ENCODE assay signal across 9 cellular contexts in the genomic region with DNA sequence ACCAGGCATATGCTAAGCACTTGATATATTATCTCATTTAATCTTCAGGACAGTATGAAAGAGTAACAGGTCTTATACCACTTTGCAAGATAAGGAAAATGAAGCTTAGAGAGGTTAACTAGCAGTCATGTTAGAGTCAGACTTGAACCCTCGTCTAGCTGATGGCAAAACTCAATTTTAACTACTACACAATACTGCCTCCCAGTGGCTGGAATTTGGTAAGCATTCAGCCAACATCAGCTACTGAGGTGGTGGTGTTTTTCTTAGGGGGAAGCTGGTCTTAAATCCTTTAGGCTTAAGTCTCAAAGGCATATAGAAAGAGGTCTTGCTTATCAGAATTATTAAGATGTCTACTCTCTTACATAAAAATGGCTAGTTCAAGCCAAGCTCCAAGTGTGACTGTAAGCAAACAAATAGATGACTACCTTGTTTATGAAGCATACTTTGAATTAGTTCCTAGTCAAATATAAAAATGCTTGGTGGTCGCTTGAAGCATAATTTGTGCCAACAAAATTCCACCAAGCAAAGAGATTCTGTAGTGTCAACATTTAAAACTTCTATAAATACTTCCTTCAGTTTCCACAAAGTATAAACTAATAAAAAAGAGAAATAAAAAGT.
DNase-seq lines count a peak whose midpoint lies in the region; ATAC-seq, FAIRE-seq and TF ChIP-seq lines count a peak whose summit lies in the region.
"Had no signal": no experiment of that assay in that cellular context is flagged by ENCODE, and none has a peak within 500 bp of the region (broad histone marks: within the 10 kb centered on the region; RNA-seq: fewer than 3 reads in every experiment).

No MANE protein-coding gene starts in this region.

- H3K27ac ChIP-seq in A549 = no peak overlapping the region
- H3K27ac ChIP-seq: epithelial cell of prostate had no signal

- TF ChIP-seq POLR2A in A549 (IDR thresholded peaks at IDR 0.05; ENCODE audit: low read length) (no peak), GM12891 (IDR thresholded peaks at IDR 0.05; ENCODE audit: low read depth, low read length) (no peak), erythroblast (IDR thresholded peaks at IDR 0.05; ENCODE audit: low read length) (no peak)

- H3K4me1 Mint-ChIP-seq in neural crest cell = peaks cover 35% of the 10 kb centered on the region
- H3K4me1 Mint-ChIP-seq in activated CD4-positive, alpha-beta memory T cell treated with anti-CD3 and anti-CD28 coated beads, Interleukin-2, amount 10 ng/mL, durations not matched to agents 7 days and 5 days = no peaks in the 10 kb centered on the region

- CTCF ChIA-PET in A549 (lab: Yijun Ruan, JAX) = interaction anchor here (0.6 to 1.4 kb wide), 16 partner anchors 9 to 889 kb away, joined by 3 to 8 read pairs (median 3); no protein-coding TSS in a partner anchor
- CTCF ChIA-PET in activated CD4-positive, alpha-beta memory T cell treated with anti-CD3 and anti-CD28 coated beads, Interleukin-2, amount 10 ng/mL, durations not matched to agents 7 days and 5 days (lab: Charles Lee) = interaction anchor here (1.3 kb wide), 1 partner anchor 879 kb away, joined by 3 read pairs; no protein-coding TSS in a partner anchor

- H3K4me3 Mint-ChIP-seq in neural crest cell = no peak overlapping the region
- no peak overlapping the region for H3K4me3 Mint-ChIP-seq in activated CD4-positive, alpha-beta memory T cell treated with anti-CD3 and anti-CD28 coated beads, Interleukin-2, amount 10 ng/mL, durations not matched to agents 7 days and 5 days

- no peaks in the 10 kb centered on the region for H3K27me3 ChIP-seq in NT2/D1 (ENCODE audit: insufficient read depth, insufficient read length)

- H3K27ac Mint-ChIP-seq in neural crest cell (ENCODE audit: unreplicated experiment) = no peak overlapping the region
- H3K27ac Mint-ChIP-seq in activated CD4-positive, alpha-beta memory T cell treated with anti-CD3 and anti-CD28 coated beads, Interleukin-2, amount 10 ng/mL, durations not matched to agents 7 days and 5 days = no peak overlapping the region

- no peak for FAIRE-seq in A549 (lab: Jason Lieb, UNC)
- peak; percentile 81 for FAIRE-seq in GM12891 (lab: Jason Lieb, UNC)

- no peak overlapping the region for H3K9ac ChIP-seq in NT2/D1 (ENCODE audit: insufficient read length, low read depth)

- no peaks in the 10 kb centered on the region for H3K27me3 Mint-ChIP-seq in neural crest cell (ENCODE audit: low read depth)
- H3K27me3 Mint-ChIP-seq in activated CD4-positive, alpha-beta memory T cell treated with anti-CD3 and anti-CD28 coated beads, Interleukin-2, amount 10 ng/mL, durations not matched to agents 7 days and 5 days = no peaks in the 10 kb centered on the region

- H3K4me2 ChIP-seq in A549 = no peak overlapping the region

- no peaks in the 10 kb centered on the region for H3K36me3 Mint-ChIP-seq in neural crest cell (ENCODE audit: low read depth)
- no peaks in the 10 kb centered on the region for H3K36me3 Mint-ChIP-seq in activated CD4-positive, alpha-beta memory T cell treated with anti-CD3 and anti-CD28 coated beads, Interleukin-2, amount 10 ng/mL, durations not matched to agents 7 days and 5 days (ENCODE audit: low read depth)

- H3K4me3 ChIP-seq in A549 = no peak overlapping the region
- H3K4me3 ChIP-seq in NT2/D1 (ENCODE audit: insufficient read length, low read depth) = no peak overlapping the region

- H3K36me3 ChIP-seq in NT2/D1 (ENCODE audit: insufficient read depth, insufficient read length, low read length) = no peaks in the 10 kb centered on the region

- no peaks in the 10 kb centered on the region for H3K9me3 Mint-ChIP-seq in neural crest cell
- H3K9me3 Mint-ChIP-seq in activated CD4-positive, alpha-beta memory T cell treated with anti-CD3 and anti-CD28 coated beads, Interleukin-2, amount 10 ng/mL, durations not matched to agents 7 days and 5 days = no peaks in the 10 kb centered on the region

- peak; percentile 78 for TF ChIP-seq CTCF in A549 (IDR thresholded peaks at IDR 0.05)
- peak; percentile 72 for TF ChIP-seq CTCF in neural crest cell (conservative IDR thresholded peaks at IDR 0.05)

- ATAC-seq in A549 = peak in 1 of 2 experiments; percentile 49; a peak in 3 of 6 replicates
- ATAC-seq in HG02981 (IDR thresholded peaks at IDR 0.05; ENCODE audit: unreplicated experiment) = peak; percentile 76

- peak; percentile 74 to 77 for TF ChIP-seq RAD21 in A549 (conservative IDR thresholded peaks at IDR 0.05 in 1 of 2, IDR thresholded peaks at IDR 0.05 in 1 of 2)

- POLR2A ChIA-PET in A549 (lab: Yijun Ruan, JAX) = no interaction called here
- POLR2A ChIA-PET in activated CD4-positive, alpha-beta memory T cell treated with anti-CD3 and anti-CD28 coated beads, Interleukin-2, amount 10 ng/mL, durations not matched to agents 7 days and 5 days (lab: Charles Lee) = no interaction called here

- H3K9me3 ChIP-seq in A549 = no peaks in the 10 kb centered on the region
- no peaks in the 10 kb centered on the region for H3K9me3 ChIP-seq in NT2/D1 (ENCODE audit: insufficient read depth, low read length)

- intact Hi-C loops in posterior vena cava (cut with DNase I) = no loop called here

- 2% methylated on average over 2 of the region's 2 CpGs for WGBS in A549 (ENCODE audit: missing lambda C conversion rate)

- H3K4me1 ChIP-seq in A549 (no peaks in the 10 kb centered on the region), NT2/D1 (ENCODE audit: insufficient read depth, insufficient read length) (no peaks in the 10 kb centered on the region)

- TF ChIP-seq EP300 in A549 (IDR thresholded peaks at IDR 0.05) = no peak

- DNase-seq in A549 (ENCODE audit: low read depth in 1 of 2, low spot score in 1 of 2) (peak; percentile 5 to 29), GM12891 (ENCODE audit: insufficient read length, low spot score) (peak; percentile 7), NT2/D1 (ENCODE audit: low read depth, low spot score) (peak; percentile 55), erythroblast (lab: John Stamatoyannopoulos, UW) (peak; percentile 28 to 55), neural crest cell (ENCODE audit: low read depth, low spot score) (peak; percentile 53), posterior vena cava (ENCODE audit: low spot score) (no peak)
- no peak for DNase-seq in activated CD4-positive, alpha-beta memory T cell treated with anti-CD3 and anti-CD28 coated beads, Interleukin-2, amount 10 ng/mL, durations not matched to agents 7 days and 5 days

TF ChIP-seq in A549, 52 proteins besides CTCF, POLR2A, EP300 and RAD21:
- TF ChIP-seq FOSB (CRISPR knock-in tag; IDR thresholded peaks at IDR 0.05) = no peak
- TF ChIP-seq HOXB5 (CRISPR knock-in tag; IDR thresholded peaks at IDR 0.05) = no peak
- TF ChIP-seq KDM5A (IDR thresholded peaks at IDR 0.05) = no peak
- peak; percentile 76 for TF ChIP-seq SMC3 (IDR thresholded peaks at IDR 0.05)
TF ChIP-seq in A549: peak in this region for 1.

TF ChIP-seq in GM12891, 5 proteins besides CTCF, POLR2A, EP300 and RAD21:
- no peak for TF ChIP-seq TAF1 (IDR thresholded peaks at IDR 0.05; ENCODE audit: low read depth, low read length)
- no peak for TF ChIP-seq PAX5 (IDR thresholded peaks at IDR 0.05; ENCODE audit: insufficient read depth, low read length, severe bottlenecking)
- no peak for TF ChIP-seq POU2F2 (IDR thresholded peaks at IDR 0.05; ENCODE audit: low read depth, low read length)
- TF ChIP-seq SPI1 (IDR thresholded peaks at IDR 0.05; ENCODE audit: low read depth, low read length) = no peak
- TF ChIP-seq POLR2AphosphoS5 (IDR thresholded peaks at IDR 0.05; ENCODE audit: low read depth, low read length) = no peak

Comparison
In these comparisons a context has a peak if more than half of its experiments do, and no peak if none do; other contexts are left out.
1. DNase-seq: peak in A549 (2 of 2), GM12891 (single experiment), NT2/D1 (single experiment), erythroblast (2 of 2) and neural crest cell (single experiment); none in activated CD4-positive, alpha-beta memory T cell treated with anti-CD3 and anti-CD28 coated beads, Interleukin-2, amount 10 ng/mL, durations not matched to agents 7 days and 5 days (single experiment) and posterior vena cava (single experiment).